22 cellular contexts compared by ENCODE assay signal in genomic region chr1:35980090-35980489, GRCh38.
"Had no signal": no experiment of that assay in that cellular context is flagged by ENCODE, and none has a peak within 500 bp of the region (broad histone marks: within the 10 kb centered on the region; RNA-seq: fewer than 3 reads in every experiment).

No MANE protein-coding gene starts in this region.

- DNase-seq: dermis blood vessel endothelial cell; dorsolateral prefrontal cortex; effector CD4-positive, alpha-beta T cell; effector memory CD8-positive, alpha-beta T cell; endodermal cell; erythroblast; esophagus squamous epithelium; foreskin fibroblast; foreskin melanocyte; gastrocnemius medialis; glutamatergic neuron; head of caudate nucleus; heart right ventricle; hippocampal formation; left cardiac atrium; left lung; left ventricle myocardium superior; lower lobe of right lung; midbrain had no signal

- H3K4me1 ChIP-seq: esophagus squamous epithelium, gastrocnemius medialis, heart right ventricle, left lung, lower lobe of right lung had no signal

- H3K27me3 ChIP-seq: dorsolateral prefrontal cortex, esophagus squamous epithelium, gastrocnemius medialis, heart right ventricle, left lung had no signal

- H3K4me3 ChIP-seq: coronary artery, dorsolateral prefrontal cortex, esophagus squamous epithelium, gastrocnemius medialis, heart right ventricle, left lung, lower lobe of right lung had no signal

- H3K4me3 Mint-ChIP-seq: effector memory CD8-positive, alpha-beta T cell; endodermal cell had no signal

- H3K27ac Mint-ChIP-seq: effector memory CD8-positive, alpha-beta T cell; endodermal cell had no signal

- H3K4me1 Mint-ChIP-seq: endodermal cell had no signal

- H3K27ac ChIP-seq: coronary artery, dorsolateral prefrontal cortex, epithelial cell of prostate, esophagus squamous epithelium, gastrocnemius medialis, heart right ventricle, left lung, lower lobe of right lung had no signal

- ATAC-seq: effector memory CD8-positive, alpha-beta T cell; esophagus mucosa; gastrocnemius medialis; heart right ventricle; left cardiac atrium; left lung; left ventricle myocardium superior; lower lobe of right lung had no signal

- H3K27me3 Mint-ChIP-seq: effector memory CD8-positive, alpha-beta T cell had no signal

- H3K9me3 Mint-ChIP-seq: effector memory CD8-positive, alpha-beta T cell; endodermal cell had no signal

- H3K9me3 ChIP-seq: esophagus squamous epithelium, gastrocnemius medialis, heart right ventricle, left lung, lower lobe of right lung had no signal
